Comparison of ENCODE assay signal across 10 cellular contexts in genomic region chr6:41698350-41698781, GRCh38. TPM values are rescaled to one million over a fixed set of nuclear protein-coding genes. Genes with fewer than 3 reads are reported as not detected.
A peak's percentile ranks its signal among the peaks of the same experiment; 100 is the strongest.
DNase-seq lines count a peak whose midpoint lies in the region; TF ChIP-seq lines count a peak whose summit lies in the region.
"Had no signal": no experiment of that assay in that cellular context is flagged by ENCODE, and none has a peak within 500 bp of the region (broad histone marks: within the 10 kb centered on the region; RNA-seq: fewer than 3 reads in every experiment).

No MANE protein-coding gene starts in this region.

- H3K4me3 ChIP-seq in SJSA1 (no peak overlapping the region), neuronal stem cell (ENCODE audit: low read length in 2 of 2) (no peak overlapping the region)

- no peak overlapping the region for H2BK12ac ChIP-seq in neuronal stem cell (ENCODE audit: low read length)

- peak overlapping the region; percentile 72 for H2AK5ac ChIP-seq in neuronal stem cell (ENCODE audit: low read depth, low read length)

- no peak overlapping the region for H3K23ac ChIP-seq in neuronal stem cell (ENCODE audit: low read depth, low read length, poor library complexity)

- H3K4ac ChIP-seq in neuronal stem cell (ENCODE audit: low read length), result no peak overlapping the region

- DNase-seq in AG09319 (ENCODE audit: extremely low read depth, low read depth) (peak; percentile 44), SJSA1 (ENCODE audit: low read depth in 1 of 2, low spot score in 2 of 2) (peak; percentile 70), fibroblast of peridontal ligament (ENCODE audit: extremely low read depth) (peak; percentile 78), neuronal stem cell (ENCODE audit: low spot score) (no peak), anterior cingulate cortex (lab: John Stamatoyannopoulos, UW) (no peak), NCI-H1105 treated with DMSO at 0.1 percent for 48 hours (lab: John Stamatoyannopoulos, UW) (no peak)
- DNase-seq in activated effector memory CD4-positive, alpha-beta T cell treated with Interleukin-2 at 50 U/mL for 16 hours, result no peak
- no peak for DNase-seq in stimulated activated CD4-positive, alpha-beta T cell treated with anti-CD3 and anti-CD28 coated beads, Interleukin-15, amount 100 ng/mL, for 24 hours
- DNase-seq: activated CD4-positive, CD25-positive, alpha-beta regulatory T cell treated with anti-CD3 and anti-CD28 coated beads, Interleukin-2, amount 50 U/mL, for 72 hours had no signal

- peak overlapping the region; percentile 85 for H2AFZ ChIP-seq in neuronal stem cell (ENCODE audit: low read length)

- no peak overlapping the region for H2BK5ac ChIP-seq in neuronal stem cell (ENCODE audit: low read length)

- H3K36me3 ChIP-seq in SJSA1 (no peaks in the 10 kb centered on the region), neuronal stem cell (replicated peaks in 1 of 2; ENCODE audit: control insufficient read depth in 2 of 2, insufficient read depth in 2 of 2, low read length in 2 of 2) (no peaks in the 10 kb centered on the region)

- no peak overlapping the region for H3K9ac ChIP-seq in neuronal stem cell (ENCODE audit: low read depth, low read length, poor library complexity)

- no peak for TF ChIP-seq CTCF in AG09319 (IDR thresholded peaks at IDR 0.05; ENCODE audit: low read depth, low read length)

- H3K79me1 ChIP-seq in neuronal stem cell (ENCODE audit: low read depth, low read length), result no peaks in the 10 kb centered on the region

- no peak overlapping the region for H3K18ac ChIP-seq in neuronal stem cell (ENCODE audit: low read length)

- H3K9me3 ChIP-seq in SJSA1 (replicated peaks) (no peaks in the 10 kb centered on the region), neuronal stem cell (replicated peaks in 1 of 2; ENCODE audit: control insufficient read depth in 2 of 2, insufficient read depth in 1 of 2, low read depth in 1 of 2, low read length in 2 of 2) (no peaks in the 10 kb centered on the region)

- H3K4me2 ChIP-seq in neuronal stem cell (ENCODE audit: insufficient read depth, low read length, poor library complexity, severe bottlenecking), result no peak overlapping the region

- H3K14ac ChIP-seq in neuronal stem cell (ENCODE audit: low read length), result no peak overlapping the region

- no peak overlapping the region for H2BK15ac ChIP-seq in neuronal stem cell (ENCODE audit: low read length)

- H3K27me3 ChIP-seq in SJSA1 (replicated peaks) (no peaks in the 10 kb centered on the region), neuronal stem cell (ENCODE audit: control insufficient read depth in 3 of 3, insufficient read depth in 3 of 3, low read depth in 1 of 3, low read length in 3 of 3) (no peaks in the 10 kb centered on the region)

- H4K8ac ChIP-seq in neuronal stem cell (ENCODE audit: low read depth, low read length), result no peak overlapping the region

- no CpG with 5 or more reads among the region's 11 CpGs for WGBS in neuronal stem cell (ENCODE audit: extremely low coverage in 2 of 2, insufficient read length in 2 of 2, insufficient replicate concordance in 1 of 2), 2 donors

- H3K27ac ChIP-seq in SJSA1, result peak overlapping the region; percentile 73
- no peak overlapping the region for H3K27ac ChIP-seq in neuronal stem cell (replicated peaks; ENCODE audit: low read length)

- H4K91ac ChIP-seq in neuronal stem cell (ENCODE audit: low read depth, low read length, poor library complexity), result no peak overlapping the region

- no peak overlapping the region for H2BK120ac ChIP-seq in neuronal stem cell (ENCODE audit: low read depth, low read length)

- H3K4me1 ChIP-seq in SJSA1 (replicated peaks) (peaks cover 18% of the 10 kb centered on the region), neuronal stem cell (ENCODE audit: control insufficient read depth in 2 of 2, insufficient read depth in 1 of 2, low read depth in 1 of 2, low read length in 2 of 2) (peaks cover 5 to 14% of the 10 kb centered on the region in 2 donors)

RNA-seq across cellular contexts. Expression of gene TFEB, which starts 37.0 kb away (rescaled TPM):
- total RNA-seq in SJSA1 (2014; rRNA removed; shearing (Covaris generic)), result 3.4 and 6.5 TPM in 2 replicates
- 1.1 TPM for polyA plus RNA-seq in neuronal stem cell (2013, experiment 1 of 2)
- 1.1 TPM for polyA plus RNA-seq in neuronal stem cell (2013, experiment 2 of 2)

RNA-seq across cellular contexts. Expression of gene PGC, which starts 48.8 kb away (rescaled TPM):
- total RNA-seq in SJSA1 (2014; rRNA removed; shearing (Covaris generic)), result not detected in 2 replicates
- 0.03 TPM for polyA plus RNA-seq in neuronal stem cell (2013, experiment 1 of 2)
- polyA plus RNA-seq in neuronal stem cell (2013, experiment 2 of 2), result 0.07 TPM
- total RNA-seq: mesenteric fat pad had no signal

Comparison
In these comparisons a context has a peak if more than half of its experiments do, and no peak if none do; other contexts are left out.
1. DNase-seq: peak in AG09319 (single experiment), SJSA1 (2 of 2) and fibroblast of peridontal ligament (single experiment); none in neuronal stem cell (single experiment), anterior cingulate cortex (0 of 58), NCI-H1105 treated with DMSO at 0.1 percent for 48 hours (single experiment), activated effector memory CD4-positive, alpha-beta T cell treated with Interleukin-2 at 50 U/mL for 16 hours (single experiment) and stimulated activated CD4-positive, alpha-beta T cell treated with anti-CD3 and anti-CD28 coated beads, Interleukin-15, amount 100 ng/mL, for 24 hours (single experiment).